ENCODE assay signal across 9 cellular contexts in the genomic region with DNA sequence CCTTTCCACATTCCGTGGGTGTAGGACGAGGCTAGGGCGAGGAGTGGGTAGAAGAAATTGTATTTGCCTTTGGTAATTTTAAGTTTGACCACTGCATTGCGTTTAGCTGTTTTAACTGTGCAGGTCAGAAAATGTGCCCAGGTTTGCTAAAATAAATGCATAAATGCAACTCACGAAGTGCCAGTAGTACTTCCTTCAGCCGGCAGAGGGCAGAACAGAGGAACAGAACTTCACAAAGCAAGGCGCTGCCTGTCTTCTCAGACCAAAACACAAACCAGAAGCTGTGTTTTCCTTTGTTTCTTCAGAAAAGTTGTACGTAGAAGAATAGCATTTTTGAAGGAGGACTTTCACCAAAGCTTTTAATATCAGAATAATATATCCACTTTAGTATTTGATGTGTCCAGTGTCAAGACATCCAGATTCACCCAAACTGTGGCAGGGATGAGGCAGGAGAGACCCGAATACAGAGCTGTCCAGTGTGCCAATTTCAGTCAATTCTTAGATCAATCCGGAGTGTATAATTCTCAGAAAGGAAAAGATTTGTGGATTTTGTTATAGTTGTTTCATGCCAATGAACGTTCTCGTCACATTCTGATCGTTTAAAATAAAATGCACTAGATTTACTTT.
DNase-seq lines count a peak whose midpoint lies in the region; ATAC-seq, FAIRE-seq and TF ChIP-seq lines count a peak whose summit lies in the region.
"Had no signal": no experiment of that assay in that cellular context is flagged by ENCODE, and none has a peak within 500 bp of the region (broad histone marks: within the 10 kb centered on the region; RNA-seq: fewer than 3 reads in every experiment).

No MANE protein-coding gene starts in this region.

- TF ChIP-seq POLR2A in spleen (IDR thresholded peaks at IDR 0.05): no peak

- H3K27ac Mint-ChIP-seq in CD8-positive, alpha-beta T cell: no peak overlapping the region
- no peak overlapping the region for H3K27ac Mint-ChIP-seq in astrocyte (ENCODE audit: unreplicated experiment)
- H3K27ac Mint-ChIP-seq: activated naive CD4-positive, alpha-beta T cell treated with anti-CD3 and anti-CD28 coated beads, Interleukin-2, amount 50 U/mL, for 72 hours had no signal

- H3K4me3 Mint-ChIP-seq in CD8-positive, alpha-beta T cell: no peak overlapping the region
- H3K4me3 Mint-ChIP-seq in astrocyte (ENCODE audit: unreplicated experiment): no peak overlapping the region

- POLR2A ChIA-PET in CD8-positive, alpha-beta T cell (lab: Charles Lee): no interaction called here

- H3K36me3 Mint-ChIP-seq in CD8-positive, alpha-beta T cell: no peaks in the 10 kb centered on the region
- no peaks in the 10 kb centered on the region for H3K36me3 Mint-ChIP-seq in astrocyte (ENCODE audit: low read depth, unreplicated experiment)
- H3K36me3 Mint-ChIP-seq: activated naive CD4-positive, alpha-beta T cell treated with anti-CD3 and anti-CD28 coated beads, Interleukin-2, amount 50 U/mL, for 72 hours had no signal

- no peaks in the 10 kb centered on the region for H3K9me2 ChIP-seq in SU-DHL-6 (replicated peaks; ENCODE audit: insufficient read depth, low read length)

- H3K27me3 ChIP-seq in CD8-positive, alpha-beta T cell (ENCODE audit: insufficient read depth, low read length): no peaks in the 10 kb centered on the region
- H3K27me3 ChIP-seq in SU-DHL-6 (ENCODE audit: low read length) (no peaks in the 10 kb centered on the region), astrocyte (ENCODE audit: insufficient read depth, low read length) (no peaks in the 10 kb centered on the region), iPS DF 6.9 (ENCODE audit: control insufficient read depth, insufficient read depth, low read length) (no peaks in the 10 kb centered on the region), spleen (replicated peaks in 1 of 7) (no peaks in the 10 kb centered on the region)

- no peak overlapping the region for H3K4me3 ChIP-seq in CD8-positive, alpha-beta T cell (ENCODE audit: low read depth, low read length)
- H3K4me3 ChIP-seq in SU-DHL-6 (ENCODE audit: insufficient read depth, low read length, poor library complexity, severe bottlenecking) (no peak overlapping the region), astrocyte (ENCODE audit: insufficient read depth, low read depth, low read length) (peak overlapping the region; percentile 54), iPS DF 6.9 (ENCODE audit: low read length) (no peak overlapping the region), spleen (no peak overlapping the region)

- H3K9me3 ChIP-seq in CD8-positive, alpha-beta T cell (ENCODE audit: low read length): no peaks in the 10 kb centered on the region
- no peaks in the 10 kb centered on the region for H3K9me3 ChIP-seq in SU-DHL-6 (ENCODE audit: insufficient read depth, low read length)
- H3K9me3 ChIP-seq in astrocyte (ENCODE audit: insufficient read depth, low read depth, low read length): no peaks in the 10 kb centered on the region
- H3K9me3 ChIP-seq in iPS DF 6.9 (ENCODE audit: control insufficient read depth, insufficient read depth, low read length): no peaks in the 10 kb centered on the region
- H3K9me3 ChIP-seq in spleen: no peaks in the 10 kb centered on the region

- H3K4me2 ChIP-seq in SU-DHL-6 (ENCODE audit: low read depth, low read length, poor library complexity, severe bottlenecking) (no peak overlapping the region), astrocyte (ENCODE audit: low read length) (peak overlapping the region; percentile 89)

- H3K36me3 ChIP-seq in CD8-positive, alpha-beta T cell (ENCODE audit: insufficient read depth, low read length): no peaks in the 10 kb centered on the region
- H3K36me3 ChIP-seq in SU-DHL-6 (ENCODE audit: low read length) (no peaks in the 10 kb centered on the region), astrocyte (ENCODE audit: insufficient read depth, low read length) (no peaks in the 10 kb centered on the region), iPS DF 6.9 (ENCODE audit: control insufficient read depth, insufficient read depth, low read length) (no peaks in the 10 kb centered on the region), spleen (no peaks in the 10 kb centered on the region)

- no peaks in the 10 kb centered on the region for H3K79me2 ChIP-seq in SU-DHL-6 (ENCODE audit: insufficient read depth, low read length)
- H3K79me2 ChIP-seq in astrocyte (ENCODE audit: insufficient read depth, low read length): no peaks in the 10 kb centered on the region

- intact Hi-C loops in CD8-positive, alpha-beta T cell (cut with DNase I, micrococcal nuclease): loop anchor here in 1 of 2 experiments (1.0 kb wide), 1 partner anchor 951 kb away; no protein-coding TSS in a partner anchor
- intact Hi-C loops in spleen (cut with DNase I; ENCODE audit: low total_unique reads): loop anchor here (10.0 kb wide), 1 partner anchor 948 kb away; no protein-coding TSS in a partner anchor

- H3K9me3 Mint-ChIP-seq in CD8-positive, alpha-beta T cell: no peaks in the 10 kb centered on the region
- H3K9me3 Mint-ChIP-seq in astrocyte (ENCODE audit: unreplicated experiment): no peaks in the 10 kb centered on the region
- H3K9me3 Mint-ChIP-seq: activated naive CD4-positive, alpha-beta T cell treated with anti-CD3 and anti-CD28 coated beads, Interleukin-2, amount 50 U/mL, for 72 hours had no signal

- no peaks in the 10 kb centered on the region for H3K4me1 Mint-ChIP-seq in CD8-positive, alpha-beta T cell (ENCODE audit: low read depth)
- H3K4me1 Mint-ChIP-seq in astrocyte (ENCODE audit: low read depth, unreplicated experiment): peaks cover 12% of the 10 kb centered on the region

- peak; percentile 34 for FAIRE-seq in astrocyte (lab: Jason Lieb, UNC)

- no peaks in the 10 kb centered on the region for H3K4me1 ChIP-seq in CD8-positive, alpha-beta T cell (ENCODE audit: insufficient read depth, low read length)
- H3K4me1 ChIP-seq in astrocyte (ENCODE audit: insufficient read depth, low read length) (no peaks in the 10 kb centered on the region), iPS DF 6.9 (ENCODE audit: control insufficient read depth, insufficient read depth, low read length) (peaks cover 4% of the 10 kb centered on the region; the same call in 1 of the 2 replicates), spleen (no peaks in the 10 kb centered on the region)

- peak; percentile 52 for ATAC-seq in CD8-positive, alpha-beta T cell
- ATAC-seq in GM19023 (IDR thresholded peaks at IDR 0.05; ENCODE audit: unreplicated experiment): peak; percentile 87

- CTCF ChIA-PET in CD8-positive, alpha-beta T cell (lab: Charles Lee): interaction anchor here (1.0 to 4.1 kb wide), 11 partner anchors 8 to 958 kb away, joined by 3 to 47 read pairs (median 8); no protein-coding TSS in a partner anchor

- H3K27ac ChIP-seq in CD8-positive, alpha-beta T cell (ENCODE audit: low read depth, low read length): no peak overlapping the region
- H3K27ac ChIP-seq in SU-DHL-6 (ENCODE audit: low read depth, low read length) (no peak overlapping the region), astrocyte (ENCODE audit: low read depth, low read length) (no peak overlapping the region), iPS DF 6.9 (ENCODE audit: low read length) (no peak overlapping the region), spleen (no peak overlapping the region)

- TF ChIP-seq CTCF in CD8-positive, alpha-beta T cell (IDR thresholded peaks at IDR 0.05): peak; percentile 85
- TF ChIP-seq CTCF in SU-DHL-6 (IDR thresholded peaks at IDR 0.05; ENCODE audit: insufficient read depth, low read length, poor library complexity, severe bottlenecking) (peak; percentile 41), astrocyte (IDR thresholded peaks at IDR 0.05; ENCODE audit: insufficient read depth, low read depth, low read length) (peak; percentile 96), spleen (IDR thresholded peaks at IDR 0.05 in 8 of 11, conservative IDR thresholded peaks at IDR 0.05 in 3 of 11) (peak in 10 of 11 experiments; percentile 15 to 79 (median 69))

- no peaks in the 10 kb centered on the region for H3F3A ChIP-seq in SU-DHL-6 (ENCODE audit: insufficient read depth)

- peak; percentile 8 to 65 (median 34) for DNase-seq in CD8-positive, alpha-beta T cell
- DNase-seq in HuH-7 (ENCODE audit: low spot score) (peak; percentile 17), astrocyte (ENCODE audit: low read depth) (peak; percentile 31), iPS DF 6.9 (ENCODE audit: low read depth, low spot score) (peak; percentile 66), spleen (no peak), NCI-H1930 (lab: John Stamatoyannopoulos, UW) (no peak)

- H3K9ac ChIP-seq in SU-DHL-6 (ENCODE audit: low read length) (no peak overlapping the region), astrocyte (ENCODE audit: low read length) (peak overlapping the region; percentile 67)

- H2AFZ ChIP-seq in SU-DHL-6 (ENCODE audit: low read depth, low read length, severe bottlenecking) (peak overlapping the region; percentile 13), astrocyte (ENCODE audit: low read depth, low read length) (peak overlapping the region; percentile 88)

- peaks cover 6% of the 10 kb centered on the region for H3K27me3 Mint-ChIP-seq in CD8-positive, alpha-beta T cell (ENCODE audit: low read depth)
- no peaks in the 10 kb centered on the region for H3K27me3 Mint-ChIP-seq in astrocyte (ENCODE audit: low read depth, unreplicated experiment)

- H4K20me1 ChIP-seq in SU-DHL-6 (ENCODE audit: low read depth, low read length) (no peaks in the 10 kb centered on the region), astrocyte (ENCODE audit: insufficient read depth, low read length) (no peaks in the 10 kb centered on the region)

- no CpG with 5 or more reads among the region's 13 CpGs for WGBS in iPS DF 6.9 (ENCODE audit: insufficient coverage, insufficient read length)
- WGBS in spleen, 5 donors: 46 to 55% (median 50%) methylated on average over 13 of the region's 13 CpGs

Comparison
In these comparisons a context has a peak if more than half of its experiments do, and no peak if none do; other contexts are left out.
1. DNase-seq: peak in CD8-positive, alpha-beta T cell (7 of 7), HuH-7 (single experiment), astrocyte (single experiment) and iPS DF 6.9 (single experiment); none in spleen (single experiment) and NCI-H1930 (0 of 2).
2. CTCF ChIP-seq: peak in every context shown above with its lines; median percentile 96 in astrocyte; 85 in CD8-positive, alpha-beta T cell; 69 in spleen; 41 in SU-DHL-6.